8 cellular contexts compared by ENCODE assay signal in the genomic region with DNA sequence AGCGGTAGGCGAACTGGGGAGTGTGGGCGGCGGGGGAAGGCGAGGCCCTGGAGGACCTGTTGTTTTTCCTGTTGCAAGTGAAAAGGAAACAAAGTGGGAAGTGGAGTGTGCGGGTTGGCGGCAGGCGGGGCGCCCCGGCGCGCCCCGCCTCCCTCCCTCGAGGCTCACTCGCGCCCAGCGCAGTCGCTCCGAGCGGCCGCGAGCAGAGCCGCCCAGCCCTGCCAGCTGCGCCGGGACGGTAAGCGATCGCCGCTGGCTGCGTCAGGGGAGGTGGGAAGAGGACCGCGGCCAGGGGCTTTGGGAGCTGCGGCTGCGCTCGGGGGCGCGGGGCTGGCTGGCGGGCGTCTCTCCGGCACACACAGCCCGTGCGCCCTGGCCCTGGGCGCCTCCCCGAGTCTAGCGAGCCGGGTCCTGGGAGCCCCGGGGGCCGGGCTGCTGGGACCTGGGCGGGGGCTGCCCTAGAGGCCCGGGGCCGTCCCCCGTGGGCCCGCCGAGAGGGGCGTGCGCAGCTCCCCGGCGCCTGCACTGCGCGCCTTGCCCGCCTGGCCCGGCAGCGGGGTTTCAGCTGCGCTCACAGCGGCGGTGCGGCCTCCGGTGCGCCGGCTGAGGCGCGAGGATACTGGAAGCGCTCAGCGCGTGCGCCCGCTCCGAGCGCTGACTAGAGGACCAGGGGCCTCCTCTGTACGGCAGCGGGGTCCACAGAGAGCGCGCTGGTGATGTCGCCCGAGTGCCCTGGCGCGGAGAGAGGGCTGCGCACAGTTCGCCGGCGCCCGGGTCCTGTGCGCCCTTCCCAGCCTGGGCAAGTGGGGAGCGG. TPM values are rescaled to one million over a fixed set of nuclear protein-coding genes. Genes with fewer than 3 reads are reported as not detected.
DNase-seq lines count a peak whose midpoint lies in the region; ATAC-seq and TF ChIP-seq lines count a peak whose summit lies in the region.

A gene (plus strand): TSS at position 167 of the 814 bp plus-strand sequence. CDS start 58,725 bp downstream, outside the sequence.

- H3K36me3 ChIP-seq in HUES6 (ENCODE audit: control insufficient read depth, insufficient read depth, low read length) = no peaks in the 10 kb centered on the region

- H3K9me3 ChIP-seq in HUES6 (ENCODE audit: control insufficient read depth, insufficient read depth, low read depth, low read length) = no peaks in the 10 kb centered on the region

- ATAC-seq in HG02970 (IDR thresholded peaks at IDR 0.05; ENCODE audit: low FRiP score, unreplicated experiment) (no peak), GM19328 (IDR thresholded peaks at IDR 0.05; ENCODE audit: unreplicated experiment) (no peak)

- DNase-seq in T47D (ENCODE audit: low read depth in 1 of 2, low spot score in 1 of 2) = peak; percentile 9 to 35
- DNase-seq in stimulated activated CD4-positive, alpha-beta T cell treated with anti-CD3 and anti-CD28 coated beads, Interleukin-4, amount 100 ng/mL, for 24 hours = peak; percentile 52

- intact Hi-C loops in T-helper 2 cell treated with Interferon-gamma antibody and Interleukin-4, amounts not matched to agents 100 ng/mL and 5 ng/mL, for 36 hours (cut with micrococcal nuclease) = loop anchor here (1.0 to 2.0 kb wide), 3 partner anchors 22 to 65 kb away; a partner anchor contains a TSS

- peaks cover 4% of the 10 kb centered on the region for H3K4me1 ChIP-seq in HUES6 (ENCODE audit: control insufficient read depth, insufficient read depth, low read length)

- no peak within 1 kb of the TSS for H3K9ac ChIP-seq in HUES6 (ENCODE audit: low read length)

- H3K4me3 ChIP-seq in HUES6 (ENCODE audit: low read depth, low read length) = peak within 1 kb of the TSS; percentile 77

- in situ Hi-C loops in T47D (cut with HindIII; ENCODE audit: low pct_unique_long_range_greater_than_20kb, low sequenced_read_pairs) = no loop called here

- H3K27me3 ChIP-seq in HUES6 (ENCODE audit: control insufficient read depth, insufficient read depth, low read length) (peaks cover 54% of the 10 kb centered on the region), layer of hippocampus (ENCODE audit: control insufficient read depth, insufficient read depth, low read length) (peaks cover 14% of the 10 kb centered on the region)

- H3K27ac ChIP-seq in HUES6 (ENCODE audit: low read depth, low read length) = no peak within 1 kb of the TSS
- peak within 1 kb of the TSS; percentile 57 for H3K27ac ChIP-seq in layer of hippocampus (ENCODE audit: low read depth, low read length)

- TF ChIP-seq POLR2A in GM10847 (IDR thresholded peaks at IDR 0.05; ENCODE audit: extremely low read depth, insufficient read length) = peak; percentile 79

RNA-seq across cellular contexts. Expression of the gene that starts here (rescaled TPM):
- total RNA-seq in T-helper 2 cell treated with Interferon-gamma antibody and Interleukin-4, amounts not matched to agents 100 ng/mL and 5 ng/mL, for 36 hours = 200 and 201 TPM in 2 replicates
